Comparison of ENCODE assay signal across 19 cellular contexts in the genomic region with DNA sequence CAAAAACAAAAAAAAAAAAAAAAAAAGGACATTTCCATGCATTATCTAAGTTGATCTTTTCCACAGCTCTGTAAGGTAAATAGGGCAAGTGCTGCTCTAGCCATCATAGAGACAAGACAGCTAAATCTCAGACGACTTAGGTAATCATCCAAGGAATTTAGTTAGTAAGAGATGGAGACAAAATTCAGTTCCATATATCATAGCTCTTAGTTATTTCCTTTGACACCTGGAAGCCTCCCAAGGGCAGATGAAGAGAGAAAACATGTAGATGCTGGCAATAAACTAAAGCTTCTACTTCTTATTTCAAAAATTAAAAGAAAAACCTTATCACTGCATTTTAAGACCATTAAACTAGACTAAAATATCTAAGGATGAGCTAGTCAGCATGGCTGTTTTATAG.
"Had no signal": no experiment of that assay in that cellular context is flagged by ENCODE, and none has a peak within 500 bp of the region (broad histone marks: within the 10 kb centered on the region; RNA-seq: fewer than 3 reads in every experiment).

No MANE protein-coding gene starts in this region.

- H3K4me1 ChIP-seq: gastrocnemius medialis, parathyroid adenoma had no signal

- H3K27ac Mint-ChIP-seq: activated naive CD8-positive, alpha-beta T cell; activated T-helper 1 cell treated with anti-CD3 and anti-CD28 coated beads, Interleukin-12 subunit alpha, Interleukin-12 subunit beta, Interleukin-2, Interleukin-4 antibody, amounts not matched to agents 30 ng/mL and 10 ng/mL and 1 ng/mL, durations not matched to agents 14 hours and 24 hours and 36 hours; endodermal cell; memory B cell; naive thymus-derived CD4-positive, alpha-beta T cell had no signal

- H3K4me3 ChIP-seq: dorsolateral prefrontal cortex, gastrocnemius medialis, heart right ventricle, mucosa of descending colon had no signal

- H3K9me3 Mint-ChIP-seq: activated T-helper 1 cell treated with anti-CD3 and anti-CD28 coated beads, Interleukin-12 subunit alpha, Interleukin-12 subunit beta, Interleukin-2, Interleukin-4 antibody, amounts not matched to agents 30 ng/mL and 10 ng/mL and 1 ng/mL, durations not matched to agents 14 hours and 24 hours and 36 hours; endodermal cell; memory B cell; naive thymus-derived CD4-positive, alpha-beta T cell had no signal

- H3K4me3 Mint-ChIP-seq: activated naive CD8-positive, alpha-beta T cell; activated T-helper 1 cell treated with anti-CD3 and anti-CD28 coated beads, Interleukin-12 subunit alpha, Interleukin-12 subunit beta, Interleukin-2, Interleukin-4 antibody, amounts not matched to agents 30 ng/mL and 10 ng/mL and 1 ng/mL, durations not matched to agents 14 hours and 24 hours and 36 hours; endodermal cell; memory B cell; naive thymus-derived CD4-positive, alpha-beta T cell had no signal

- DNase-seq: activated CD4-positive, alpha-beta T cell treated with anti-CD3 and anti-CD28 coated beads, Interleukin-2, amount 50 U/mL, for 4 hours; caudate nucleus; dorsolateral prefrontal cortex; endodermal cell; gastrocnemius medialis; heart right ventricle; left ventricle myocardium superior; mucosa of descending colon; naive thymus-derived CD4-positive, alpha-beta T cell; stimulated activated CD8-positive, alpha-beta memory T cell treated with anti-CD3 and anti-CD28 coated beads, Interleukin-4, amount 100 ng/mL, for 48 hours; stimulated activated naive CD4-positive, alpha-beta T cell; T-helper 2 cell; WERI-Rb-1 had no signal

- H3K9ac ChIP-seq: parathyroid adenoma had no signal

- H3K27ac ChIP-seq: dorsolateral prefrontal cortex, epithelial cell of prostate, gastrocnemius medialis, parathyroid adenoma, WERI-Rb-1 had no signal

- H2AFZ ChIP-seq: parathyroid adenoma had no signal

- ATAC-seq: gastrocnemius medialis; mucosa of descending colon; naive thymus-derived CD4-positive, alpha-beta T cell; sciatic nerve had no signal

- H3K27me3 ChIP-seq: dorsolateral prefrontal cortex, gastrocnemius medialis, heart right ventricle had no signal

- H3K27me3 Mint-ChIP-seq: activated naive CD8-positive, alpha-beta T cell had no signal

- H3K36me3 Mint-ChIP-seq: activated naive CD8-positive, alpha-beta T cell; memory B cell; naive thymus-derived CD4-positive, alpha-beta T cell had no signal

- H3K9me3 ChIP-seq: gastrocnemius medialis, heart right ventricle, mucosa of descending colon had no signal

- H3K79me2 ChIP-seq: parathyroid adenoma had no signal

- H3K36me3 ChIP-seq: gastrocnemius medialis, heart right ventricle, WERI-Rb-1 had no signal
